ENCODE assay signal across 8 cellular contexts in genomic region chr9:128370367-128370751, GRCh38. TPM values are rescaled to one million over a fixed set of nuclear protein-coding genes. Genes with fewer than 3 reads are reported as not detected.
DNase-seq lines count a peak whose midpoint lies in the region; ATAC-seq and TF ChIP-seq lines count a peak whose summit lies in the region.

No MANE protein-coding gene starts in this region.

- H3K9me3 ChIP-seq in fibroblast of lung (ENCODE audit: control insufficient read depth, insufficient read depth, low read depth, low read length), result no peaks in the 10 kb centered on the region
- no peaks in the 10 kb centered on the region for H3K9me3 ChIP-seq in gastrocnemius medialis

- no peak for ATAC-seq in gastrocnemius medialis
- no peak for ATAC-seq in HG03280 (IDR thresholded peaks at IDR 0.05; ENCODE audit: unreplicated experiment)

- no peak for TF ChIP-seq CTCF in GM12864 (IDR thresholded peaks at IDR 0.05; ENCODE audit: low read depth, low read length, missing control alignments)
- no peak for TF ChIP-seq CTCF in fibroblast of lung (conservative IDR thresholded peaks at IDR 0.05 in 1 of 2, IDR thresholded peaks at IDR 0.05 in 1 of 2; ENCODE audit: low read depth in 1 of 2, low read length in 2 of 2)
- TF ChIP-seq CTCF in gastrocnemius medialis (IDR thresholded peaks at IDR 0.05 in 4 of 5, conservative IDR thresholded peaks at IDR 0.05 in 1 of 5), result no peak

- no peaks in the 10 kb centered on the region for H4K20me1 ChIP-seq in fibroblast of lung (ENCODE audit: control insufficient read depth, extremely low read depth, insufficient read depth, low read length)

- H3K27ac ChIP-seq in fibroblast of lung (ENCODE audit: insufficient read depth, low read length) (peak overlapping the region; percentile 82), gastrocnemius medialis (peak overlapping the region; percentile 85 to 94 (median 92))

- H3K79me2 ChIP-seq in fibroblast of lung (ENCODE audit: control insufficient read depth, insufficient read depth, low read length), result peaks cover 30% of the 10 kb centered on the region

- H3K27me3 ChIP-seq in fibroblast of lung (ENCODE audit: control insufficient read depth, insufficient read depth, low read length), result no peaks in the 10 kb centered on the region
- H3K27me3 ChIP-seq in gastrocnemius medialis, result no peaks in the 10 kb centered on the region

- intact Hi-C loops in gastrocnemius medialis (cut with DNase I; ENCODE audit: low total_unique reads), result loop anchor here (2.0 to 5.0 kb wide), 4 partner anchors 48 to 402 kb away; partner anchors contain the start of genes COQ4, GLE1, ODF2 and TRUB2

- H3K4me3 ChIP-seq in GM12864 (ENCODE audit: low read depth, low read length), result peak overlapping the region; percentile 66
- peak overlapping the region; percentile 54 to 78 (median 70) for H3K4me3 ChIP-seq in fibroblast of lung (replicated peaks in 1 of 4; ENCODE audit: control extremely low read depth in 1 of 4, insufficient read depth in 1 of 4, low read depth in 3 of 4, low read length in 4 of 4)
- peak overlapping the region; percentile 73 to 87 (median 78) for H3K4me3 ChIP-seq in gastrocnemius medialis

- DNase-seq in GM12864 (ENCODE audit: low read depth) (no peak), SK-MEL-5 (ENCODE audit: low read depth, low spot score) (peak; percentile 6), fibroblast of lung (ENCODE audit: low read depth in 2 of 2) (no peak), gastrocnemius medialis (no peak), putamen (ENCODE audit: low spot score) (no peak), ACHN (no peak)
- DNase-seq in effector CD4-positive, alpha-beta T cell, result no peak

- no peak overlapping the region for H2AFZ ChIP-seq in fibroblast of lung (ENCODE audit: low read length)

- H3K36me3 ChIP-seq in fibroblast of lung (ENCODE audit: control insufficient read depth, insufficient read depth, low read length) (peaks cover 1% of the 10 kb centered on the region), gastrocnemius medialis (no peaks in the 10 kb centered on the region)

- H3K4me1 ChIP-seq in fibroblast of lung (ENCODE audit: control insufficient read depth, extremely low read depth, insufficient read depth, low read length) (peaks cover 7% of the 10 kb centered on the region), gastrocnemius medialis (peaks cover 16 to 17% of the 10 kb centered on the region in 2 donors)

- no peak for TF ChIP-seq POLR2A in gastrocnemius medialis (IDR thresholded peaks at IDR 0.05)

- H3K9ac ChIP-seq in fibroblast of lung (ENCODE audit: insufficient read depth, low read length), result peak overlapping the region; percentile 75

- in situ Hi-C loops in SK-MEL-5 (cut with HindIII; ENCODE audit: low pct_unique_long_range_greater_than_20kb, low sequenced_read_pairs), result no loop called here
- in situ Hi-C loops in gastrocnemius medialis (cut with MboI; ENCODE audit: low sequenced_read_pairs in 4 of 4), result no loop called here
- in situ Hi-C loops in ACHN (cut with HindIII; ENCODE audit: low pct_ligation_motif_present, low pct_unique_long_range_greater_than_20kb, low sequenced_read_pairs), result no loop called here

- peak overlapping the region; percentile 88 for H3K4me2 ChIP-seq in fibroblast of lung (ENCODE audit: extremely low read depth, insufficient read depth, low read length)

RNA-seq across cellular contexts. Expression of gene URM1, which starts 0.8 kb away (rescaled TPM):
- total RNA-seq in SK-MEL-5 (2014; rRNA removed; shearing (Covaris generic)), result 86.1 and 90.1 TPM in 2 replicates
- 98.8 and 107 TPM in 2 replicates for polyA plus RNA-seq in SK-MEL-5 (2015; cell fraction: cytosol; rRNA removed)
- 95.8 and 98.5 TPM in 2 replicates for polyA plus RNA-seq in SK-MEL-5 (2015; cell fraction: nucleus; rRNA removed)
- 23.6 and 28.6 TPM in 2 replicates for total RNA-seq in fibroblast of lung
- 35.3 and 43.3 TPM in 2 replicates for polyA plus RNA-seq in fibroblast of lung
- 60.2 and 74.6 TPM in 2 replicates for polyA plus RNA-seq in fibroblast of lung (2012)
- 103 and 104 TPM in 2 replicates for polyA minus RNA-seq in fibroblast of lung (ENCODE audit: low replicate concordance)
- 10 to 100 TPM; 24.1 to 34.1 (median 32.9) TPM for total RNA-seq in gastrocnemius medialis

RNA-seq across cellular contexts. Expression of gene SLC27A4, which starts 30.0 kb away (rescaled TPM):
- 31.1 and 35.4 TPM in 2 replicates for total RNA-seq in SK-MEL-5 (2014; rRNA removed; shearing (Covaris generic))
- polyA plus RNA-seq in SK-MEL-5 (2015; cell fraction: cytosol; rRNA removed), result 64.0 and 69.7 TPM in 2 replicates
- polyA plus RNA-seq in SK-MEL-5 (2015; cell fraction: nucleus; rRNA removed), result 34.1 and 42.2 TPM in 2 replicates
- 11.7 and 11.8 TPM in 2 replicates for total RNA-seq in fibroblast of lung
- 10.3 and 13.3 TPM in 2 replicates for polyA plus RNA-seq in fibroblast of lung
- 14.3 and 19.7 TPM in 2 replicates for polyA plus RNA-seq in fibroblast of lung (2012)
- polyA minus RNA-seq in fibroblast of lung (ENCODE audit: low replicate concordance), result 45.9 and 48.8 TPM in 2 replicates
- 10 to 100 TPM; 10.9 to 30.4 (median 26.1) TPM for total RNA-seq in gastrocnemius medialis

RNA-seq across cellular contexts. Expression of gene COQ4, which starts 47.7 kb away (rescaled TPM):
- 31.5 and 38.6 TPM in 2 replicates for total RNA-seq in SK-MEL-5 (2014; rRNA removed; shearing (Covaris generic))
- 45.2 and 50.8 TPM in 2 replicates for polyA plus RNA-seq in SK-MEL-5 (2015; cell fraction: cytosol; rRNA removed)
- polyA plus RNA-seq in SK-MEL-5 (2015; cell fraction: nucleus; rRNA removed), result 127 and 129 TPM in 2 replicates
- total RNA-seq in fibroblast of lung (11.2 and 12.6 TPM in 2 replicates), gastrocnemius medialis (10 to 100 TPM; 25.1 to 42.4 (median 34.3) TPM)
- 18.3 and 18.7 TPM in 2 replicates for polyA plus RNA-seq in fibroblast of lung
- polyA plus RNA-seq in fibroblast of lung (2012), result 25.1 and 27.4 TPM in 2 replicates
- 33.6 and 39.6 TPM in 2 replicates for polyA minus RNA-seq in fibroblast of lung (ENCODE audit: low replicate concordance)

RNA-seq across cellular contexts. Expression of gene TRUB2, which starts 48.1 kb away (rescaled TPM):
- 51.6 and 64.4 TPM in 2 replicates for total RNA-seq in SK-MEL-5 (2014; rRNA removed; shearing (Covaris generic))
- 28.6 and 29.5 TPM in 2 replicates for polyA plus RNA-seq in SK-MEL-5 (2015; cell fraction: cytosol; rRNA removed)
- 16.9 and 37.4 TPM in 2 replicates for polyA plus RNA-seq in SK-MEL-5 (2015; cell fraction: nucleus; rRNA removed)
- total RNA-seq in fibroblast of lung, result 18.7 and 22.6 TPM in 2 replicates
- 10.4 and 13.7 TPM in 2 replicates for polyA plus RNA-seq in fibroblast of lung
- polyA plus RNA-seq in fibroblast of lung (2012), result 26.4 and 31.2 TPM in 2 replicates
- 24.7 and 36.3 TPM in 2 replicates for polyA minus RNA-seq in fibroblast of lung (ENCODE audit: low replicate concordance)
- 10 to 100 TPM in 3 of 4 donors, 1 to 10 TPM in 1; 7.1 to 18.1 (median 14.3) TPM for total RNA-seq in gastrocnemius medialis

RNA-seq across cellular contexts. Expression of gene CERCAM, which starts 50.3 kb away (rescaled TPM):
- 31.8 and 38.5 TPM in 2 replicates for total RNA-seq in SK-MEL-5 (2014; rRNA removed; shearing (Covaris generic))
- polyA plus RNA-seq in SK-MEL-5 (2015; cell fraction: cytosol; rRNA removed), result 83.7 and 101 TPM in 2 replicates
- 30.4 and 40.4 TPM in 2 replicates for polyA plus RNA-seq in SK-MEL-5 (2015; cell fraction: nucleus; rRNA removed)
- total RNA-seq in fibroblast of lung, result 44.9 and 64.2 TPM in 2 replicates
- polyA plus RNA-seq in fibroblast of lung, result 56.9 and 90.5 TPM in 2 replicates
- polyA plus RNA-seq in fibroblast of lung (2012), result 62.3 and 96.2 TPM in 2 replicates
- 54.4 and 94.8 TPM in 2 replicates for polyA minus RNA-seq in fibroblast of lung (ENCODE audit: low replicate concordance)
- 1 to 10 TPM; 1.1 to 6.1 (median 2.3) TPM for total RNA-seq in gastrocnemius medialis
